In genomic region chr5:177081859-177082258, GRCh38 we compare ENCODE assay signal across 7 cellular contexts.
"Had no signal": no experiment of that assay in that cellular context is flagged by ENCODE, and none has a peak within 500 bp of the region (broad histone marks: within the 10 kb centered on the region; RNA-seq: fewer than 3 reads in every experiment).

No MANE protein-coding gene starts in this region.

- H3K36me3 ChIP-seq: HAP-1 had no signal

- H3K4me3 ChIP-seq: GM23338, HAP-1, K562 had no signal

- H3K4me3 Mint-ChIP-seq: GM23338, HFFc6 had no signal

- H3K9me3 ChIP-seq: HAP-1 had no signal

- H3K27ac Mint-ChIP-seq: GM23338, HFFc6 had no signal

- DNase-seq: HFFc6, IMR-90, KG1 had no signal

- ATAC-seq: GM23338, HCT116, K562 had no signal

- H3K9me3 Mint-ChIP-seq: GM23338, HFFc6 had no signal

- H3K4me2 ChIP-seq: GM23338 had no signal
